1 cellular context compared by ENCODE assay signal in the genomic region with DNA sequence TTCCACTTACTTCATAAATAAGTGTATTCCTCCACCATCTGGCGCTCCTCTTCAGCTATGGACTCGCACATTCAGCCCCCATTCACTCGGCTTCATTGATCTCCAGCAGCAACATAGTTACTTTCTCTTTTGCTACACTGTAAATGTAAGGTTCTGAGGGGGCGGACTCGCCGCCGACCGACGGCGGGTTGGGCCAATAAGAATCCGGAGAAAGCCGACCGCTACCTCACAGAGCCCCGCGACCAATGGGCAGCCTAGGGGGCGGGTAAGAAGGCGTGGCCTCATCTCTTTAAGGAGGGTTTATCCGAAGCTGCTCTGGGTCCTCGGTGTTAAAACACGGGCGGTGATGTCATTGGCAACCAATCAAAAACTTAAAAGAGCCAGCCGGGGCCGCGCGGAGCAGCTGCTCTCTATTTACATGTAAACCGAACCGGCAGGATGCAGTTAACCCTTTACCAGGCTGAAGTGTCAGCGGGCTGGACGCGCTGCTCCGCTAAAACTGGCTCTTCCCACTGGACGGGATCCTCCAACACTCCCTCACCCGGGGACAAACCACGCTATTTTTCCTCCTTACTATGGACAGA.
TF ChIP-seq lines count a peak whose summit lies in the region.

DUSP10 (minus strand) TSS at position 119 of the 584 bp plus-strand sequence. CDS start 2,345 bp downstream, outside the sequence.

TF ChIP-seq in HepG2, 621 proteins besides CTCF, POLR2A, EP300 and RAD21 (continued from another document and continues in another):
- TF ChIP-seq ZNF710 (CRISPR knock-in tag; IDR thresholded peaks at IDR 0.05; ENCODE audit: borderline replicate concordance) = 0 out of 2 replicates have a peak, but pooled peaks have one; percentile 11
- no peak for TF ChIP-seq RORA (CRISPR knock-in tag; IDR thresholded peaks at IDR 0.05)
- no peak for TF ChIP-seq NCOA5 (CRISPR knock-in tag; IDR thresholded peaks at IDR 0.05)
- peak; percentile 55 for TF ChIP-seq CREM (IDR thresholded peaks at IDR 0.05)
- TF ChIP-seq CREM (CRISPR knock-in tag; IDR thresholded peaks at IDR 0.05) = no peak
- peak; percentile 54 for TF ChIP-seq ZNF781 (CRISPR knock-in tag; IDR thresholded peaks at IDR 0.05; ENCODE audit: borderline replicate concordance, not compliant biosample characterization)
- no peak for TF ChIP-seq ZNF616 (CRISPR knock-in tag; IDR thresholded peaks at IDR 0.05; ENCODE audit: low read depth)
- TF ChIP-seq MEIS2 (CRISPR knock-in tag; IDR thresholded peaks at IDR 0.05) = no peak
- peak; percentile 82 for TF ChIP-seq SAP130 (CRISPR knock-in tag; IDR thresholded peaks at IDR 0.05; ENCODE audit: low read depth)
- TF ChIP-seq, protein P1, sequence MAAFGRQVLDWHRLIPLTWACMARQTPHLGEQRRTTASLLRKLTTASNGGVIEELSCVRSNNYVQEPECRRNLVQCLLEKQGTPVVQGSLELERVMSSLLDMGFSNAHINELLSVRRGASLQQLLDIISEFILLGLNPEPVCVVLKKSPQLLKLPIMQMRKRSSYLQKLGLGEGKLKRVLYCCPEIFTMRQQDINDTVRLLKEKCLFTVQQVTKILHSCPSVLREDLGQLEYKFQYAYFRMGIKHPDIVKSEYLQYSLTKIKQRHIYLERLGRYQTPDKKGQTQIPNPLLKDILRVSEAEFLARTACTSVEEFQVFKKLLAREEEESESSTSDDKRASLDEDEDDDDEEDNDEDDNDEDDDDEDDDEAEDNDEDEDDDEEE (CRISPR knock-in tag; IDR thresholded peaks at IDR 0.05) = 0 out of 2 replicates have a peak, but pooled peaks have one; percentile 13
- 0 out of 2 replicates have a peak, but pooled peaks have one; percentile 29 for TF ChIP-seq ZNF343 (CRISPR knock-in tag; IDR thresholded peaks at IDR 0.05)
- peak; percentile 43; the same call in 1 of the 2 replicates for TF ChIP-seq SALL1 (CRISPR knock-in tag; IDR thresholded peaks at IDR 0.05)
- TF ChIP-seq CREB3 (CRISPR knock-in tag; IDR thresholded peaks at IDR 0.05) = no peak
- peak; percentile 75; the same call in 1 of the 2 replicates for TF ChIP-seq SNAPC4 (CRISPR knock-in tag; IDR thresholded peaks at IDR 0.05)
- TF ChIP-seq FOXC1 (CRISPR knock-in tag; IDR thresholded peaks at IDR 0.05; ENCODE audit: borderline replicate concordance) = no peak; the same call in 1 of the 2 replicates
- TF ChIP-seq ZMYM2 (CRISPR knock-in tag; IDR thresholded peaks at IDR 0.05) = no peak
- TF ChIP-seq ISX (CRISPR knock-in tag; conservative IDR thresholded peaks at IDR 0.05) = no peak
- peak; percentile 24; the same call in 1 of the 2 replicates for TF ChIP-seq ZMYM4 (CRISPR knock-in tag; IDR thresholded peaks at IDR 0.05)
- TF ChIP-seq BRF2 (CRISPR knock-in tag; IDR thresholded peaks at IDR 0.05) = 0 out of 2 replicates have a peak, but pooled peaks have one; percentile 2
- TF ChIP-seq RFXAP (CRISPR knock-in tag; IDR thresholded peaks at IDR 0.05; ENCODE audit: borderline replicate concordance) = no peak
- TF ChIP-seq PTBP1 (IDR thresholded peaks at IDR 0.05; ENCODE audit: low read depth, low read length, poor library complexity, severe bottlenecking) = no peak
- TF ChIP-seq CHD4 (IDR thresholded peaks at IDR 0.05; ENCODE audit: borderline replicate concordance, low read length) = peak; percentile 51; the same call in 1 of the 2 replicates
- TF ChIP-seq SIX4 (CRISPR knock-in tag; IDR thresholded peaks at IDR 0.05) = peak; percentile 80; the same call in 1 of the 2 replicates
- TF ChIP-seq KDM3A (CRISPR knock-in tag; IDR thresholded peaks at IDR 0.05; ENCODE audit: low read depth) = 0 out of 2 replicates have a peak, but pooled peaks have one; percentile 36
- no peak for TF ChIP-seq ZNF331 (CRISPR knock-in tag; IDR thresholded peaks at IDR 0.05)
- no peak for TF ChIP-seq SOX6 (IDR thresholded peaks at IDR 0.05)
- TF ChIP-seq SOX6 (CRISPR knock-in tag; IDR thresholded peaks at IDR 0.05) = peak; percentile 30; the same call in 1 of the 2 replicates
- no peak for TF ChIP-seq SCMH1 (CRISPR knock-in tag; IDR thresholded peaks at IDR 0.05; ENCODE audit: borderline replicate concordance)
- no peak for TF ChIP-seq IKZF1 (IDR thresholded peaks at IDR 0.05)
- peak in 1 of 2 experiments; percentile 52; a peak in 1 of 4 replicates for TF ChIP-seq KLF16 (CRISPR knock-in tag; IDR thresholded peaks at IDR 0.05)
- TF ChIP-seq ZNF607 (CRISPR knock-in tag; IDR thresholded peaks at IDR 0.05; ENCODE audit: borderline replicate concordance) = 0 out of 2 replicates have a peak, but pooled peaks have one; percentile 25
- TF ChIP-seq STAG1 (CRISPR knock-in tag; IDR thresholded peaks at IDR 0.05) = peak; percentile 13
- TF ChIP-seq ZNF773 (CRISPR knock-in tag; IDR thresholded peaks at IDR 0.05; ENCODE audit: borderline replicate concordance) = no peak
- peak; percentile 73; the same call in 1 of the 2 replicates for TF ChIP-seq FOXK1 (CRISPR knock-in tag; IDR thresholded peaks at IDR 0.05; ENCODE audit: borderline replicate concordance, low read depth)
- TF ChIP-seq ZFP1 (CRISPR knock-in tag; IDR thresholded peaks at IDR 0.05) = no peak; the same call in 1 of the 2 replicates
- no peak for TF ChIP-seq ZNF407 (CRISPR knock-in tag; IDR thresholded peaks at IDR 0.05; ENCODE audit: not compliant biosample characterization)
- TF ChIP-seq, protein P2, sequence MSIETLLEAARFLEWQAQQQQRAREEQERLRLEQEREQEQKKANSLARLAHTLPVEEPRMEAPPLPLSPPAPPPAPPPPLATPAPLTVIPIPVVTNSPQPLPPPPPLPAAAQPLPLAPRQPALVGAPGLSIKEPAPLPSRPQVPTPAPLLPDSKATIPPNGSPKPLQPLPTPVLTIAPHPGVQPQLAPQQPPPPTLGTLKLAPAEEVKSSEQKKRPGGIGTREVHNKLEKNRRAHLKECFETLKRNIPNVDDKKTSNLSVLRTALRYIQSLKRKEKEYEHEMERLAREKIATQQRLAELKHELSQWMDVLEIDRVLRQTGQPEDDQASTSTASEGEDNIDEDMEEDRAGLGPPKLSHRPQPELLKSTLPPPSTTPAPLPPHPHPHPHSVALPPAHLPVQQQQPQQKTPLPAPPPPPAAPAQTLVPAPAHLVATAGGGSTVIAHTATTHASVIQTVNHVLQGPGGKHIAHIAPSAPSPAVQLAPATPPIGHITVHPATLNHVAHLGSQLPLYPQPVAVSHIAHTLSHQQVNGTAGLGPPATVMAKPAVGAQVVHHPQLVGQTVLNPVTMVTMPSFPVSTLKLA (IDR thresholded peaks at IDR 0.05) = peak; percentile 51
- TF ChIP-seq SRSF1 (optimal IDR thresholded peaks at IDR 0.05; ENCODE audit: low read depth, low read length) = no peak
